Comparison of ENCODE assay signal across 1 cellular context in genomic region chr22:37032535-37033460, GRCh38.
TF ChIP-seq lines count a peak whose summit lies in the region.

No MANE protein-coding gene starts in this region.

TF ChIP-seq in HepG2, 621 proteins besides CTCF, POLR2A, EP300 and RAD21 (continued from another document and continues in another):
- TF ChIP-seq ZBTB33 (CRISPR knock-in tag; IDR thresholded peaks at IDR 0.05) (peak; percentile 62; the same call in 1 of the 2 replicates), MYNN (CRISPR knock-in tag; IDR thresholded peaks at IDR 0.05; ENCODE audit: low read depth) (0 out of 2 replicates have a peak, but pooled peaks have one; percentile 61), ZBTB26 (CRISPR knock-in tag; IDR thresholded peaks at IDR 0.05; ENCODE audit: borderline replicate concordance) (peak; percentile 99), ZNF354B (CRISPR knock-in tag; IDR thresholded peaks at IDR 0.05) (0 out of 2 replicates have a peak, but pooled peaks have one; percentile 62), NFIC (IDR thresholded peaks at IDR 0.05; ENCODE audit: low read length) (peak; percentile 89), HNRNPH1 (optimal IDR thresholded peaks at IDR 0.05; ENCODE audit: low read depth, low read length) (no peak), EHMT2 (IDR thresholded peaks at IDR 0.05; ENCODE audit: borderline replicate concordance, low read depth, low read length) (peak; percentile 82; the same call in 1 of the 2 replicates), ZNF691 (CRISPR knock-in tag; IDR thresholded peaks at IDR 0.05; ENCODE audit: borderline replicate concordance, low read depth) (no peak), ZNF414 (CRISPR knock-in tag; IDR thresholded peaks at IDR 0.05) (peak; percentile 67; the same call in 1 of the 2 replicates), ZNF576 (CRISPR knock-in tag; IDR thresholded peaks at IDR 0.05) (no peak), THAP11 (CRISPR knock-in tag; IDR thresholded peaks at IDR 0.05) (peak; percentile 88), RARG (CRISPR knock-in tag; IDR thresholded peaks at IDR 0.05; ENCODE audit: low read depth) (no peak), ZIK1 (CRISPR knock-in tag; IDR thresholded peaks at IDR 0.05; ENCODE audit: borderline replicate concordance, low read depth) (no peak; the same call in 1 of the 2 replicates), ZNF232 (CRISPR knock-in tag; IDR thresholded peaks at IDR 0.05; ENCODE audit: borderline replicate concordance) (peak; percentile 46; the same call in 1 of the 2 replicates), ZBTB4 (CRISPR knock-in tag; IDR thresholded peaks at IDR 0.05; ENCODE audit: borderline replicate concordance) (peak; percentile 95), HOXA7 (CRISPR knock-in tag; IDR thresholded peaks at IDR 0.05) (0 out of 2 replicates have a peak, but pooled peaks have one; percentile 56), ATF6 (CRISPR knock-in tag; conservative IDR thresholded peaks at IDR 0.05) (no peak), SNAPC5 (CRISPR knock-in tag; IDR thresholded peaks at IDR 0.05; ENCODE audit: borderline replicate concordance) (no peak; the same call in 1 of the 2 replicates), ZNF484 (CRISPR knock-in tag; IDR thresholded peaks at IDR 0.05; ENCODE audit: borderline replicate concordance, low read depth) (no peak), ZFP37 (CRISPR knock-in tag; IDR thresholded peaks at IDR 0.05; ENCODE audit: borderline replicate concordance) (no peak), TRAFD1 (CRISPR knock-in tag; IDR thresholded peaks at IDR 0.05; ENCODE audit: borderline replicate concordance) (no peak), SMYD3 (CRISPR knock-in tag; IDR thresholded peaks at IDR 0.05) (peak; percentile 94; the same call in 1 of the 2 replicates), ZMYM2 (CRISPR knock-in tag; IDR thresholded peaks at IDR 0.05) (peak; percentile 100), ZMYM4 (CRISPR knock-in tag; IDR thresholded peaks at IDR 0.05) (peak; percentile 69; the same call in 1 of the 2 replicates), TIGD3 (CRISPR knock-in tag; IDR thresholded peaks at IDR 0.05; ENCODE audit: borderline replicate concordance) (no peak), ZNF615 (CRISPR knock-in tag; IDR thresholded peaks at IDR 0.05; ENCODE audit: borderline replicate concordance) (no peak), LCORL (IDR thresholded peaks at IDR 0.05) (no peak), LCORL (CRISPR knock-in tag; IDR thresholded peaks at IDR 0.05) (peak; percentile 95), SP1 (IDR thresholded peaks at IDR 0.05) (no peak), SP1 (CRISPR knock-in tag; IDR thresholded peaks at IDR 0.05) (peak; percentile 50), ZNF44 (CRISPR knock-in tag; IDR thresholded peaks at IDR 0.05) (no peak; the same call in 1 of the 2 replicates), KDM4B (CRISPR knock-in tag; IDR thresholded peaks at IDR 0.05) (peak; percentile 87), ZNF841 (CRISPR knock-in tag; IDR thresholded peaks at IDR 0.05; ENCODE audit: borderline replicate concordance) (peak; percentile 18; the same call in 1 of the 2 replicates), PRDM4 (CRISPR knock-in tag; IDR thresholded peaks at IDR 0.05; ENCODE audit: borderline replicate concordance) (no peak), ZNF672 (CRISPR knock-in tag; IDR thresholded peaks at IDR 0.05) (peak; percentile 85), ZNF713 (CRISPR knock-in tag; IDR thresholded peaks at IDR 0.05) (no peak), DMAP1 (CRISPR knock-in tag; IDR thresholded peaks at IDR 0.05) (peak; percentile 80), ZNF20 (CRISPR knock-in tag; IDR thresholded peaks at IDR 0.05) (no peak; the same call in 1 of the 2 replicates), ZNF639 (CRISPR knock-in tag; conservative IDR thresholded peaks at IDR 0.05) (peak; percentile 79; the same call in 1 of the 2 replicates), SAP130 (CRISPR knock-in tag; IDR thresholded peaks at IDR 0.05; ENCODE audit: low read depth) (peak; percentile 93), KAT7 (CRISPR knock-in tag; IDR thresholded peaks at IDR 0.05; ENCODE audit: borderline replicate concordance) (no peak), ZFP82 (CRISPR knock-in tag; IDR thresholded peaks at IDR 0.05; ENCODE audit: borderline replicate concordance) (peak; percentile 71), ZNF598 (CRISPR knock-in tag; IDR thresholded peaks at IDR 0.05; ENCODE audit: borderline replicate concordance) (peak; percentile 70; the same call in 1 of the 2 replicates), NR2F1 (CRISPR knock-in tag; IDR thresholded peaks at IDR 0.05) (peak; percentile 85 to 92), RCOR2 (CRISPR knock-in tag; IDR thresholded peaks at IDR 0.05) (peak; percentile 100), RORA (CRISPR knock-in tag; IDR thresholded peaks at IDR 0.05) (peak; percentile 96; the same call in 1 of the 2 replicates), ZNF136 (CRISPR knock-in tag; IDR thresholded peaks at IDR 0.05; ENCODE audit: low read depth) (no peak; the same call in 1 of the 2 replicates)
